28 cellular contexts compared by ENCODE assay signal in the genomic region with DNA sequence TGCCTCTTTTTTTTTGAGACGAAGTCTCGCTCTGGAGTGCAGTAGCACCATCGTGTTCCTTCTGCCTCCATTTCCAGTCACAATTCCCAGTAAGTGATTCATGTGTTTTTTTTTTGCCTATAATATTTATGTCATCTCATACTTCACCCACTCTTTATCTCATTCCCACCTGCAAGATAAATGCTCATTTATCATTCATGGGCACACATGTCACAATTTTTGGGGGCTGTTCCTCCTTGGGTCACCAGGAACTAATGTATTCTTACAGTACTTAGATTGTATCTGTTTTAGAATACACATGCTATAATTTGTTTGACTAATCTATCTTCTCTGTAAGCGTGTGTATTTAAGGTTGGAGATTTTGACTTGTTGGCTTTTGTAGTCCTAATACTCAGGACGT.
"Had no signal": no experiment of that assay in that cellular context is flagged by ENCODE, and none has a peak within 500 bp of the region (broad histone marks: within the 10 kb centered on the region; RNA-seq: fewer than 3 reads in every experiment).

No MANE protein-coding gene starts in this region.

- H3K4me2 ChIP-seq: neural progenitor cell had no signal

- H3K4me1 ChIP-seq: neural progenitor cell, parathyroid adenoma, psoas muscle, right lobe of liver, sigmoid colon, stomach, thyroid gland, tibial nerve, vagina had no signal

- H3K79me2 ChIP-seq: parathyroid adenoma had no signal

- H2AFZ ChIP-seq: neural progenitor cell, parathyroid adenoma had no signal

- H3K36me3 ChIP-seq: neural progenitor cell, ovary, right lobe of liver, sigmoid colon, stomach, thoracic aorta, thyroid gland, tibial nerve, upper lobe of left lung, vagina had no signal

- H3K9ac ChIP-seq: neural progenitor cell, parathyroid adenoma had no signal

- H3K9me3 ChIP-seq: ovary, psoas muscle, right lobe of liver, sigmoid colon, stomach, thoracic aorta, thyroid gland, tibial nerve, upper lobe of left lung, vagina had no signal

- H3K9me3 Mint-ChIP-seq: nephron; neural progenitor cell; stimulated activated effector memory CD8-positive, alpha-beta T cell treated with anti-CD3 and anti-CD28 coated beads, Interleukin-12 subunit alpha, Interleukin-12 subunit beta, amount 100 ng/mL, for 72 hours; stimulated activated naive B cell treated with anti-CD40 and anti-IgM and Interleukin-4, amounts not matched to agents 10 μg/mL and 1 μg/mL and 100 μg/mL, for 72 hours; stimulated activated naive CD8-positive, alpha-beta T cell treated with anti-CD3 and anti-CD28 coated beads, Interleukin-15, Interleukin-2, amounts not matched to agents 100 ng/mL and 50 ng/mL, for 24 hours had no signal

- DNase-seq: occipital lobe; ovary; posterior cingulate gyrus; psoas muscle; right cardiac atrium; right lobe of liver; sigmoid colon; small intestine; stimulated activated CD4-positive, alpha-beta T cell treated with anti-CD3 and anti-CD28 coated beads, Interleukin-15, amount 100 ng/mL, for 24 hours; stimulated activated CD4-positive, alpha-beta T cell treated with anti-CD3 and anti-CD28 coated beads, Interleukin-2, amount 100 ng/mL, for 24 hours; stimulated activated CD4-positive, alpha-beta T cell treated with anti-CD3 and anti-CD28 coated beads, Interleukin-2, amount 100 ng/mL, for 48 hours; stimulated activated CD4-positive, alpha-beta T cell treated with anti-CD3 and anti-CD28 coated beads, Interleukin-4, amount 100 ng/mL, for 24 hours; stimulated activated naive B cell treated with anti-CD40 and anti-IgM and Interleukin-4, amounts not matched to agents 10 μg/mL and 1 μg/mL and 100 μg/mL, for 72 hours; stimulated activated naive CD4-positive, alpha-beta T cell treated with Interleukin-2 at 50 U/mL for 16 hours; stomach; thyroid gland; trophoblast cell; upper lobe of left lung had no signal

- H3K4me3 ChIP-seq: neural progenitor cell, ovary, psoas muscle, right lobe of liver, sigmoid colon, stomach, thoracic aorta, thyroid gland, tibial nerve, upper lobe of left lung, vagina had no signal

- H3K36me3 Mint-ChIP-seq: neural progenitor cell; stimulated activated effector memory CD8-positive, alpha-beta T cell treated with anti-CD3 and anti-CD28 coated beads, Interleukin-12 subunit alpha, Interleukin-12 subunit beta, amount 100 ng/mL, for 72 hours had no signal

- FAIRE-seq: small intestine, urothelium cell line had no signal

- H3K27me3 Mint-ChIP-seq: progenitor cell of endocrine pancreas; stimulated activated naive B cell treated with anti-CD40 and anti-IgM and Interleukin-4, amounts not matched to agents 10 μg/mL and 1 μg/mL and 100 μg/mL, for 72 hours; stimulated activated naive CD8-positive, alpha-beta T cell treated with anti-CD3 and anti-CD28 coated beads, Interleukin-15, Interleukin-2, amounts not matched to agents 100 ng/mL and 50 ng/mL, for 24 hours had no signal

- H3K4me1 Mint-ChIP-seq: neural progenitor cell; stimulated activated effector memory CD8-positive, alpha-beta T cell treated with anti-CD3 and anti-CD28 coated beads, Interleukin-12 subunit alpha, Interleukin-12 subunit beta, amount 100 ng/mL, for 72 hours; stimulated activated naive B cell treated with anti-CD40 and anti-IgM and Interleukin-4, amounts not matched to agents 10 μg/mL and 1 μg/mL and 100 μg/mL, for 72 hours had no signal

- ATAC-seq: psoas muscle; right cardiac atrium; right lobe of liver; stimulated activated effector memory CD8-positive, alpha-beta T cell treated with anti-CD3 and anti-CD28 coated beads, Interleukin-12 subunit alpha, Interleukin-12 subunit beta, amount 100 ng/mL, for 72 hours; stimulated activated naive B cell treated with anti-CD40 and anti-IgM and Interleukin-4, amounts not matched to agents 10 μg/mL and 1 μg/mL and 100 μg/mL, for 72 hours had no signal

- H3K27ac Mint-ChIP-seq: neural progenitor cell; progenitor cell of endocrine pancreas; stimulated activated effector memory CD8-positive, alpha-beta T cell treated with anti-CD3 and anti-CD28 coated beads, Interleukin-12 subunit alpha, Interleukin-12 subunit beta, amount 100 ng/mL, for 72 hours; stimulated activated naive B cell treated with anti-CD40 and anti-IgM and Interleukin-4, amounts not matched to agents 10 μg/mL and 1 μg/mL and 100 μg/mL, for 72 hours; stimulated activated naive CD8-positive, alpha-beta T cell treated with anti-CD3 and anti-CD28 coated beads, Interleukin-15, Interleukin-2, amounts not matched to agents 100 ng/mL and 50 ng/mL, for 24 hours had no signal

- H3K27me3 ChIP-seq: neural progenitor cell, ovary, right lobe of liver, sigmoid colon, stomach, thyroid gland, tibial nerve, upper lobe of left lung, vagina had no signal

- H3K4me3 Mint-ChIP-seq: nephron; neural progenitor cell; stimulated activated effector memory CD8-positive, alpha-beta T cell treated with anti-CD3 and anti-CD28 coated beads, Interleukin-12 subunit alpha, Interleukin-12 subunit beta, amount 100 ng/mL, for 72 hours; stimulated activated naive B cell treated with anti-CD40 and anti-IgM and Interleukin-4, amounts not matched to agents 10 μg/mL and 1 μg/mL and 100 μg/mL, for 72 hours; stimulated activated naive CD8-positive, alpha-beta T cell treated with anti-CD3 and anti-CD28 coated beads, Interleukin-15, Interleukin-2, amounts not matched to agents 100 ng/mL and 50 ng/mL, for 24 hours had no signal

- H3K27ac ChIP-seq: neural progenitor cell, ovary, parathyroid adenoma, right lobe of liver, sigmoid colon, stomach, thoracic aorta, thyroid gland, tibial nerve, upper lobe of left lung, vagina had no signal
